ENCODE assay signal across 1 cellular context in the genomic region with DNA sequence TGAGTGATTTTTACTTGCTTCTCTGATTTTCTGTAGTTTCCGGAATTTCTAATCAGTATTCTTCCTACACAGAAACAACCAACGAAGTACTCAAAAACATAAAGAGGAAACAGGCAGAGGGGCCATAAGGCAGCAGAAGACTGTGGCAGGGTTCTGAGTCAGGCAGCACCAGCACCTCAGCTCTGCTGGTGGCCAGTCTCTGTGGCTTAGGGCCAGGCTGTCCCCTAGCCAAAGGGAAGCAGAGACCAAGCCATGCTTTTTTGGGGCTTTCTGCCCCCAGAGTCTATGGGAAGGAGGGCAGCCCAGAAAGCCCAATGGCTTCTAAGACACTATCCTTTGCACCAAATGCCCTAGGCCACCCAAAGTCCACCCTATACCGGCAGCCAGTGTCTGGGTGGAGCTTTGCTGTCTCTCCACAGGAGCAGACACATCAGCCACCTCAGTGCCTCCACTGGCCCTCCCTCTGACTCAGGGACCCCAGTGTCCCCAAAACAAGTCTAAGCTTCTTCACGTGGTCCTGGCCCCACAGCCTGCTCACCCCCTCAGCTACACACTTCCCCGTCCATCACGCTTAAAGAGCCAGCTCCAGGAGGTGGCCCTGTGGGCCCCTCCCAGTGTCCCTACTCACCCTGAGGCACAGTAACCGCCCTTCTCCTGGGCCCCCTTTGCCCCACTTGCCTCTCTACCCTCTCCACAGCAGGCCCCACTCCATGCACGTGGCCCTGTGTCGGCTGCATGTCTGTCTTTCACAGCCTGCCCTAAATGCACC.
TF ChIP-seq lines count a peak whose summit lies in the region.

No MANE protein-coding gene starts in this region.

TF ChIP-seq in WTC11, 78 proteins besides CTCF, POLR2A, EP300 and RAD21 (continued from another document):
- TF ChIP-seq, protein P1, sequence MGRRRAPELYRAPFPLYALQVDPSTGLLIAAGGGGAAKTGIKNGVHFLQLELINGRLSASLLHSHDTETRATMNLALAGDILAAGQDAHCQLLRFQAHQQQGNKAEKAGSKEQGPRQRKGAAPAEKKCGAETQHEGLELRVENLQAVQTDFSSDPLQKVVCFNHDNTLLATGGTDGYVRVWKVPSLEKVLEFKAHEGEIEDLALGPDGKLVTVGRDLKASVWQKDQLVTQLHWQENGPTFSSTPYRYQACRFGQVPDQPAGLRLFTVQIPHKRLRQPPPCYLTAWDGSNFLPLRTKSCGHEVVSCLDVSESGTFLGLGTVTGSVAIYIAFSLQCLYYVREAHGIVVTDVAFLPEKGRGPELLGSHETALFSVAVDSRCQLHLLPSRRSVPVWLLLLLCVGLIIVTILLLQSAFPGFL (CRISPR knock-in tag; IDR thresholded peaks at IDR 0.05; ENCODE audit: borderline replicate concordance) = no peak
- TF ChIP-seq OVOL2 (CRISPR knock-in tag; IDR thresholded peaks at IDR 0.05; ENCODE audit: borderline replicate concordance) = no peak
TF ChIP-seq in WTC11: peak in this region for 0.
